ENCODE assay signal across 6 cellular contexts in the genomic region with DNA sequence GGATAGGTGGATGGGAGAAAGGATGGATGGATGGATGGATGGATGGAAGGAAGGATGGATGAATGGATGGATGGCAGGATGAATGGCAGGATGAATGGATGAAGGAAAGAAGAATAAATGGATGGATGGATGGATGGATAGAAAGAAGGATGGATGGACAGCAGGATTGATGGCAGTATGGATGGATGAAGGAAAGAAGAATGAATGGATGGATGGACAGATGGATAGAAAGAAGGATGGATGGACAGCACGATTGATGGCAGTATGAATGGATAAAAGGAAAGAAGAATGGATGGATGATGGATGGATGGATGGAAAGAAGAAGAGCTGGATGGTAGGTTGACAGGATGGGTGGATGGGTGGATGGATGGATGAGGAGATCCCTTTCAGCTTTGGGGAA.
"Had no signal": no experiment of that assay in that cellular context is flagged by ENCODE, and none has a peak within 500 bp of the region (broad histone marks: within the 10 kb centered on the region; RNA-seq: fewer than 3 reads in every experiment).

No MANE protein-coding gene starts in this region.

- H3K4me3 ChIP-seq: GM23248, HAP-1 had no signal

- H3K27ac ChIP-seq: GM23248, KMS-11 had no signal

- H3K9me3 ChIP-seq: HAP-1 had no signal

- H3K36me3 ChIP-seq: HAP-1 had no signal

- DNase-seq: GM23248, GOT3, H7, KBM-7 had no signal

- H3K4me1 ChIP-seq: HAP-1 had no signal
